Comparison of ENCODE assay signal across 11 cellular contexts in genomic region chr2:121010998-121011397, GRCh38.
"Had no signal": no experiment of that assay in that cellular context is flagged by ENCODE, and none has a peak within 500 bp of the region (broad histone marks: within the 10 kb centered on the region; RNA-seq: fewer than 3 reads in every experiment).

No MANE protein-coding gene starts in this region.

- H3K27ac Mint-ChIP-seq: GM23338, H9, HFFc6 had no signal

- H3K4me3 ChIP-seq: GM23248, GM23338, HAP-1 had no signal

- DNase-seq: GM23248, GOT3, H7, H9, HCEC 1CT, HFFc6 had no signal

- FAIRE-seq: H1, H54 had no signal

- H3K4me2 ChIP-seq: GM23338 had no signal

- H3K36me3 ChIP-seq: HAP-1 had no signal

- H3K27ac ChIP-seq: GM23248 had no signal

- H3K9me3 Mint-ChIP-seq: GM23338 had no signal

- ATAC-seq: GM23338, HCT116 had no signal

- H3K4me1 ChIP-seq: HAP-1 had no signal

- H3K4me3 Mint-ChIP-seq: GM23338, H9, HFFc6 had no signal
